8 cellular contexts compared by ENCODE assay signal in genomic region chr11:17076517-17077239, GRCh38. TPM values are rescaled to one million over a fixed set of nuclear protein-coding genes. Genes with fewer than 3 reads are reported as not detected.
A peak's percentile ranks its signal among the peaks of the same experiment; 100 is the strongest.
DNase-seq lines count a peak whose midpoint lies in the region; ATAC-seq, FAIRE-seq and TF ChIP-seq lines count a peak whose summit lies in the region.

No MANE protein-coding gene starts in this region.

- H4K91ac ChIP-seq in H1 (replicated peaks; ENCODE audit: insufficient read length, low read length): no peak overlapping the region

- peak overlapping the region; percentile 84 to 99 (median 98) for H3K4me3 Mint-ChIP-seq in CD8-positive, alpha-beta memory T cell
- peak overlapping the region; percentile 94 for H3K4me3 Mint-ChIP-seq in neural crest cell

- TF ChIP-seq POLR2A in H1 (IDR thresholded peaks at IDR 0.05; ENCODE audit: control extremely low read depth in 1 of 2, low read depth in 2 of 2, low read length in 2 of 2): no peak; a peak in 1 of 3 replicates

- peaks cover 21% of the 10 kb centered on the region for H3K36me3 ChIP-seq in CD8-positive, alpha-beta memory T cell (ENCODE audit: insufficient read depth, low read length)
- H3K36me3 ChIP-seq in OCI-LY1 (ENCODE audit: insufficient read depth, low read length) (peaks cover 52% of the 10 kb centered on the region), H1 (ENCODE audit: control insufficient read depth in 2 of 4, insufficient read depth in 4 of 4, low read length in 3 of 4) (peaks cover 10 to 39% (median 24%) of the 10 kb centered on the region in 4 experiments)

- H2AK5ac ChIP-seq in H1 (ENCODE audit: low read depth, low read length): peak overlapping the region; percentile 24; the same call in 1 of the 2 replicates

- POLR2A ChIA-PET in CD8-positive, alpha-beta memory T cell (lab: Charles Lee): interaction anchor here (0.7 to 1.7 kb wide), 3 partner anchors 131 to 313 kb away, joined by 3 to 10 read pairs (median 5); partner anchors contain the start of gene PIK3C2A
- POLR2A ChIA-PET in H1 (lab: Charles Lee; ENCODE audit: partially characterized antibody): interaction anchor here (0.5 to 3.8 kb wide), 26 partner anchors 8 to 292 kb away, joined by 3 to 47 read pairs (median 4); partner anchors contain the start of gene NUCB2

- no peak for TF ChIP-seq RAD21 in H1 (IDR thresholded peaks at IDR 0.05 in 1 of 2, conservative IDR thresholded peaks at IDR 0.05 in 1 of 2; ENCODE audit: low read depth in 2 of 2, low read length in 2 of 2)

- H4K20me1 ChIP-seq in OCI-LY1 (ENCODE audit: insufficient read depth, low read length) (no peaks in the 10 kb centered on the region), H1 (replicated peaks in 1 of 2; ENCODE audit: control insufficient read depth in 1 of 2, insufficient read depth in 2 of 2, low read length in 2 of 2) (peaks cover 0 to 10% of the 10 kb centered on the region in 2 experiments)

- H2BK20ac ChIP-seq in H1 (ENCODE audit: low read length): no peak overlapping the region

- WGBS in H1 (ENCODE audit: extremely low coverage in 1 of 2, insufficient coverage in 1 of 2, insufficient read length in 1 of 2, insufficient replicate concordance in 2 of 2, low coverage in 1 of 2, low lambda C conversion rate in 2 of 2, missing lambda C conversion rate in 1 of 2), 2 experiments: 38% methylated on average over 15 of the region's 15 CpGs; no CpG with 5 or more reads in 1 of the 2 experiments

- ATAC-seq in HG03095 (IDR thresholded peaks at IDR 0.05; ENCODE audit: unreplicated experiment): no peak
- no peak for ATAC-seq in GM21723 (IDR thresholded peaks at IDR 0.05; ENCODE audit: unreplicated experiment)
- no peak for ATAC-seq in HG02759 (IDR thresholded peaks at IDR 0.05; ENCODE audit: unreplicated experiment)

- H3K56ac ChIP-seq in H1 (replicated peaks; ENCODE audit: insufficient read length, low read depth, low read length): no peak overlapping the region

- no peaks in the 10 kb centered on the region for H3F3A ChIP-seq in OCI-LY1 (ENCODE audit: insufficient read depth, low read length)

- FAIRE-seq in H1 (lab: Jason Lieb, UNC): no peak

- peak overlapping the region; percentile 2; the same call in 1 of the 2 replicates for H2BK12ac ChIP-seq in H1 (ENCODE audit: low read depth, low read length)

- H2AFZ ChIP-seq in OCI-LY1 (ENCODE audit: low read length): no peak overlapping the region
- H2AFZ ChIP-seq in H1 (ENCODE audit: low read length): no peak overlapping the region

- peaks cover 4% of the 10 kb centered on the region; the same call in 1 of the 2 replicates for H3K79me1 ChIP-seq in H1 (ENCODE audit: low read depth, low read length)

- peak overlapping the region; percentile 83 for H3K4me3 ChIP-seq in CD8-positive, alpha-beta memory T cell (ENCODE audit: low read length)
- H3K4me3 ChIP-seq in OCI-LY1 (ENCODE audit: low read depth, low read length, poor library complexity, severe bottlenecking) (peak overlapping the region; percentile 85), H1 (ENCODE audit: extremely low read depth in 1 of 4, insufficient read depth in 2 of 4, low read depth in 3 of 4, low read length in 4 of 4) (peak overlapping the region; percentile 84 to 99 (median 94))

- H3K4me1 Mint-ChIP-seq in CD8-positive, alpha-beta memory T cell: peaks cover 42 to 45% (median 45%) of the 10 kb centered on the region in 3 donors
- H3K4me1 Mint-ChIP-seq in neural crest cell: peaks cover 39% of the 10 kb centered on the region

- H3K9me3 ChIP-seq in CD8-positive, alpha-beta memory T cell (ENCODE audit: low read length): no peaks in the 10 kb centered on the region
- no peaks in the 10 kb centered on the region for H3K9me3 ChIP-seq in OCI-LY1 (ENCODE audit: low read length)
- H3K9me3 ChIP-seq in H1 (ENCODE audit: insufficient read depth in 2 of 2, low read depth in 1 of 2, low read length in 1 of 2): no peaks in the 10 kb centered on the region

- DNase-seq in CD8-positive, alpha-beta memory T cell: no peak
- DNase-seq in H1 (ENCODE audit: low read depth in 1 of 2, low spot score in 2 of 2) (no peak), neural crest cell (ENCODE audit: low read depth, low spot score) (no peak), HT-29 (ENCODE audit: low spot score) (no peak)

- H3K14ac ChIP-seq in H1 (ENCODE audit: insufficient read length): no peak overlapping the region

- H3K9me2 ChIP-seq in OCI-LY1 (ENCODE audit: low read depth, low read length): no peaks in the 10 kb centered on the region

- TF ChIP-seq CTCF in OCI-LY1 (IDR thresholded peaks at IDR 0.05; ENCODE audit: low read length): no peak
- no peak for TF ChIP-seq CTCF in H1 (IDR thresholded peaks at IDR 0.05; ENCODE audit: control extremely low read depth in 1 of 3, insufficient read depth in 1 of 3, low read depth in 1 of 3, low read length in 3 of 3)
- no peak for TF ChIP-seq CTCF in neural crest cell (conservative IDR thresholded peaks at IDR 0.05)

- no peak overlapping the region for H2BK15ac ChIP-seq in H1 (ENCODE audit: low read length)

- peak overlapping the region; percentile 92 for H3K27ac ChIP-seq in CD8-positive, alpha-beta memory T cell (ENCODE audit: low read depth, low read length)
- H3K27ac ChIP-seq in OCI-LY1 (ENCODE audit: low read depth, low read length, poor library complexity, severe bottlenecking): peak overlapping the region; percentile 57
- H3K27ac ChIP-seq in H1 (ENCODE audit: low read depth, low read length): peak overlapping the region; percentile 97

- H3K4ac ChIP-seq in H1 (replicated peaks; ENCODE audit: insufficient read length, low read depth, low read length): peak overlapping the region; percentile 58

- peak overlapping the region; percentile 79 for H2BK5ac ChIP-seq in H1 (ENCODE audit: low read depth, low read length)

- H3K18ac ChIP-seq in H1 (ENCODE audit: extremely low read depth, low read length): no peak overlapping the region

- H3K4me2 ChIP-seq in OCI-LY1 (ENCODE audit: low read length) (peak overlapping the region; percentile 80), H1 (ENCODE audit: insufficient read depth in 1 of 2, low read depth in 2 of 2, low read length in 2 of 2) (peak overlapping the region; percentile 96 to 100)

- peaks cover 0 to 52% (median 17%) of the 10 kb centered on the region in 3 donors for H3K36me3 Mint-ChIP-seq in CD8-positive, alpha-beta memory T cell
- H3K36me3 Mint-ChIP-seq in neural crest cell (ENCODE audit: low read depth): peaks cover 20% of the 10 kb centered on the region

- peaks cover 21% of the 10 kb centered on the region for H3K4me1 ChIP-seq in CD8-positive, alpha-beta memory T cell (ENCODE audit: insufficient read depth, low read length)
- H3K4me1 ChIP-seq in OCI-LY1 (ENCODE audit: insufficient read depth, low read length, severe bottlenecking) (peaks cover 28% of the 10 kb centered on the region), H1 (replicated peaks in 1 of 4; ENCODE audit: control insufficient read depth in 3 of 4, insufficient read depth in 4 of 4, low read length in 3 of 4) (peaks cover 0 to 5% (median 3%) of the 10 kb centered on the region in 4 experiments; a peak in 6 of 7 replicates)

- H3K9me3 Mint-ChIP-seq in CD8-positive, alpha-beta memory T cell: peaks cover 0 to 2% (median 0%) of the 10 kb centered on the region in 5 donors
- H3K9me3 Mint-ChIP-seq in neural crest cell: no peaks in the 10 kb centered on the region

- no peak overlapping the region for H3K23ac ChIP-seq in H1 (ENCODE audit: insufficient read length)

- CTCF ChIA-PET in CD8-positive, alpha-beta memory T cell (lab: Charles Lee): interaction anchor here (1.6 kb wide), 1 partner anchor 62 kb away, joined by 4 read pairs; the partner anchor contains the start of gene PLEKHA7
- CTCF ChIA-PET in H1 (lab: Charles Lee; ENCODE audit: partially characterized antibody): interaction anchor here (0.6 to 2.5 kb wide), 4 partner anchors 14 to 332 kb away, joined by 3 to 7 read pairs (median 5); no protein-coding TSS in a partner anchor

- peak overlapping the region; percentile 93 for H3K9ac ChIP-seq in OCI-LY1 (ENCODE audit: low read length)
- H3K9ac ChIP-seq in H1 (replicated peaks in 1 of 4; ENCODE audit: extremely low read depth in 1 of 4, low read depth in 3 of 4, low read length in 3 of 4): peak overlapping the region; percentile 93 to 98 (median 96)

- H3K27me3 Mint-ChIP-seq in CD8-positive, alpha-beta memory T cell: no peaks in the 10 kb centered on the region
- H3K27me3 Mint-ChIP-seq in neural crest cell (ENCODE audit: low read depth): no peaks in the 10 kb centered on the region

- H3K27ac Mint-ChIP-seq in CD8-positive, alpha-beta memory T cell: peak overlapping the region; percentile 93 to 99 (median 98)
- H3K27ac Mint-ChIP-seq in neural crest cell (ENCODE audit: unreplicated experiment): peak overlapping the region; percentile 99

- no peak overlapping the region for H2BK120ac ChIP-seq in H1 (replicated peaks; ENCODE audit: low read depth, low read length)

- H4K8ac ChIP-seq in H1 (ENCODE audit: extremely low read depth, insufficient read depth, low read length): no peak overlapping the region

- H4K5ac ChIP-seq in H1 (ENCODE audit: insufficient read length, low read depth, low read length): no peak overlapping the region

- H3K27me3 ChIP-seq in CD8-positive, alpha-beta memory T cell (ENCODE audit: insufficient read depth, low read length, poor library complexity, severe bottlenecking): no peaks in the 10 kb centered on the region
- H3K27me3 ChIP-seq in OCI-LY1 (ENCODE audit: insufficient read depth, low read length) (no peaks in the 10 kb centered on the region), H1 (replicated peaks in 1 of 4; ENCODE audit: control insufficient read depth in 3 of 4, extremely low read depth in 1 of 4, insufficient read depth in 3 of 4, low read length in 3 of 4) (no peaks in the 10 kb centered on the region)

- H3K79me2 ChIP-seq in OCI-LY1 (ENCODE audit: insufficient read depth, low read length) (peaks cover 14% of the 10 kb centered on the region), H1 (ENCODE audit: control insufficient read depth in 1 of 2, insufficient read depth in 2 of 2, low read length in 2 of 2) (peaks cover 8 to 21% of the 10 kb centered on the region in 2 experiments)

- H3K23me2 ChIP-seq in H1 (ENCODE audit: low read depth, low read length): peaks cover 10% of the 10 kb centered on the region

- no peak for TF ChIP-seq EP300 in H1 (IDR thresholded peaks at IDR 0.05; ENCODE audit: borderline replicate concordance in 1 of 2, low read depth in 2 of 2, low read length in 2 of 2)

RNA-seq across cellular contexts. Expression of gene RPS13, which starts 0.8 kb away (rescaled TPM):
- total RNA-seq in CD8-positive, alpha-beta memory T cell: 1,000 to 10,000 TPM; 1,568 to 1,569 TPM
- 1,667 TPM for polyA plus RNA-seq in CD8-positive, alpha-beta memory T cell
- total RNA-seq in H1 (2021; fragmentation: NEBNext Ultra II Directional; extraction: Animal tissue kit (Norgen Biotek cat#: 25700)): 1,310 and 1,336 TPM in 2 replicates
- polyA plus RNA-seq in H1 (2011; rRNA removed): 1,818 and 2,270 TPM in 2 replicates
- 1,982 TPM for polyA plus RNA-seq in H1 (2011; cell fraction: cytosol; rRNA removed)
- polyA plus RNA-seq in H1 (2011; cell fraction: nucleus; rRNA removed): 640 TPM
- polyA plus RNA-seq in H1 (2012, experiment 1 of 2): 1,729 to 2,391 TPM (median 1,829 TPM) in 4 replicates
- 2,854 TPM for polyA plus RNA-seq in H1 (2012, experiment 2 of 2)
- polyA plus RNA-seq in H1 (2013, experiment 1 of 2): 2,037 TPM
- polyA plus RNA-seq in H1 (2013, experiment 2 of 2): 2,020 TPM
- 523 and 539 TPM in 2 replicates for polyA minus RNA-seq in H1 (2011; rRNA and poly(A)+ RNA removed)
- polyA minus RNA-seq in H1 (2011; cell fraction: cytosol; rRNA and poly(A)+ RNA removed): 283 TPM
- 1,271 TPM for polyA minus RNA-seq in H1 (2011; cell fraction: nucleus; rRNA and poly(A)+ RNA removed)
- 1,131 and 1,196 TPM in 2 replicates for total RNA-seq in neural crest cell
- 1,193 and 1,327 TPM in 2 replicates for total RNA-seq in HT-29 (2014; rRNA removed; shearing (Covaris generic))
